Comparison of ENCODE assay signal across 1 cellular context in the genomic region with DNA sequence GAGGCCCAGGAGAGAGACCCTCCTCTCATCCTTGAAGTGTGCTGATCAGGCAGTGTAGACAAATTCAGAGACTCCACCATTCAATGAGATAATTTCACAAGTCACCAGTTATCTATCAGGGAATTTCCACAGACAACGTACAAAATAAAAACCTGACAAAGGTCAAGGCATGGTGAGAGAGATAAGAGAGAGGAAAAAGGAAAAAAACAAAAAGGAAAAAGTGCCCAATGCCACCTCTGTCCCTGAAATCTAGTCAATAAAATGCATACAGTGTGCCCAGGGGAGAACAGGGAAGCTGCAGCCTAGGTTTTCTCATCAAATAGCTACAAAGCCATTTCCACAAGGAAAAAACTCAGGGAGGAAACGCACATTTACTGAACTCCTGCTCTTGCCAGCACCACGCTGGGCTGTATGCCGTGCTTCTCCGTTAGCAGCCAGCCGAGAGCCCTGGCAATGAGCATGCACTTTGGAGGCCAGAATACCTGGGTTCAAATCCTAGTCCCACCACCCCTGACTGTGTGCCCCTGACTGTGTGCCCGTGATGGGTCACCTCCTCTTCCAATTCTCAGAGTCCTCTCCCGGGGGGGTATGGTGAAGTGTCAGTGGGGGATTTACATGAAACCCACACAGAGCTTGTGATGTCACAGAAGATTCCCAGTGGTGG.
TF ChIP-seq lines count a peak whose summit lies in the region.

No MANE protein-coding gene starts in this region.

TF ChIP-seq in K562, 482 proteins besides CTCF, POLR2A, EP300 and RAD21 (continued from another document and continues in another):
- TF ChIP-seq, protein P1, sequence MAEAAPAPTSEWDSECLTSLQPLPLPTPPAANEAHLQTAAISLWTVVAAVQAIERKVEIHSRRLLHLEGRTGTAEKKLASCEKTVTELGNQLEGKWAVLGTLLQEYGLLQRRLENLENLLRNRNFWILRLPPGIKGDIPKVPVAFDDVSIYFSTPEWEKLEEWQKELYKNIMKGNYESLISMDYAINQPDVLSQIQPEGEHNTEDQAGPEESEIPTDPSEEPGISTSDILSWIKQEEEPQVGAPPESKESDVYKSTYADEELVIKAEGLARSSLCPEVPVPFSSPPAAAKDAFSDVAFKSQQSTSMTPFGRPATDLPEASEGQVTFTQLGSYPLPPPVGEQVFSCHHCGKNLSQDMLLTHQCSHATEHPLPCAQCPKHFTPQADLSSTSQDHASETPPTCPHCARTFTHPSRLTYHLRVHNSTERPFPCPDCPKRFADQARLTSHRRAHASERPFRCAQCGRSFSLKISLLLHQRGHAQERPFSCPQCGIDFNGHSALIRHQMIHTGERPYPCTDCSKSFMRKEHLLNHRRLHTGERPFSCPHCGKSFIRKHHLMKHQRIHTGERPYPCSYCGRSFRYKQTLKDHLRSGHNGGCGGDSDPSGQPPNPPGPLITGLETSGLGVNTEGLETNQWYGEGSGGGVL (CRISPR knock-in tag; IDR thresholded peaks at IDR 0.05): no peak
- no peak for TF ChIP-seq CCAR2 (IDR thresholded peaks at IDR 0.05; ENCODE audit: low read depth, low read length)
- no peak for TF ChIP-seq HNRNPLL (IDR thresholded peaks at IDR 0.05; ENCODE audit: low read depth, low read length, poor library complexity, severe bottlenecking)
- no peak for TF ChIP-seq TEAD1 (CRISPR knock-in tag; IDR thresholded peaks at IDR 0.05)
- no peak for TF ChIP-seq TSC22D4 (tag; IDR thresholded peaks at IDR 0.05)
- TF ChIP-seq ZBTB8A (IDR thresholded peaks at IDR 0.05; ENCODE audit: partially characterized antibody): no peak
- no peak for TF ChIP-seq GTF2F1 (IDR thresholded peaks at IDR 0.05; ENCODE audit: low read depth, low read length)
- no peak for TF ChIP-seq MYC (IDR thresholded peaks at IDR 0.05; ENCODE audit: low read depth, low read length)
- TF ChIP-seq MYC (CRISPR knock-in tag; IDR thresholded peaks at IDR 0.05; ENCODE audit: borderline replicate concordance, low read depth): no peak
- TF ChIP-seq, protein P2, sequence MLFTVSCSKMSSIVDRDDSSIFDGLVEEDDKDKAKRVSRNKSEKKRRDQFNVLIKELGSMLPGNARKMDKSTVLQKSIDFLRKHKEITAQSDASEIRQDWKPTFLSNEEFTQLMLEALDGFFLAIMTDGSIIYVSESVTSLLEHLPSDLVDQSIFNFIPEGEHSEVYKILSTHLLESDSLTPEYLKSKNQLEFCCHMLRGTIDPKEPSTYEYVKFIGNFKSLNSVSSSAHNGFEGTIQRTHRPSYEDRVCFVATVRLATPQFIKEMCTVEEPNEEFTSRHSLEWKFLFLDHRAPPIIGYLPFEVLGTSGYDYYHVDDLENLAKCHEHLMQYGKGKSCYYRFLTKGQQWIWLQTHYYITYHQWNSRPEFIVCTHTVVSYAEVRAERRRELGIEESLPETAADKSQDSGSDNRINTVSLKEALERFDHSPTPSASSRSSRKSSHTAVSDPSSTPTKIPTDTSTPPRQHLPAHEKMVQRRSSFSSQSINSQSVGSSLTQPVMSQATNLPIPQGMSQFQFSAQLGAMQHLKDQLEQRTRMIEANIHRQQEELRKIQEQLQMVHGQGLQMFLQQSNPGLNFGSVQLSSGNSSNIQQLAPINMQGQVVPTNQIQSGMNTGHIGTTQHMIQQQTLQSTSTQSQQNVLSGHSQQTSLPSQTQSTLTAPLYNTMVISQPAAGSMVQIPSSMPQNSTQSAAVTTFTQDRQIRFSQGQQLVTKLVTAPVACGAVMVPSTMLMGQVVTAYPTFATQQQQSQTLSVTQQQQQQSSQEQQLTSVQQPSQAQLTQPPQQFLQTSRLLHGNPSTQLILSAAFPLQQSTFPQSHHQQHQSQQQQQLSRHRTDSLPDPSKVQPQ (CRISPR knock-in tag; IDR thresholded peaks at IDR 0.05; ENCODE audit: borderline replicate concordance): no peak
- no peak for TF ChIP-seq ZNF830 (CRISPR knock-in tag; IDR thresholded peaks at IDR 0.05)
- TF ChIP-seq PHF21A (IDR thresholded peaks at IDR 0.05; ENCODE audit: borderline replicate concordance, low read depth): no peak
- no peak for TF ChIP-seq HCFC1 (IDR thresholded peaks at IDR 0.05; ENCODE audit: low read depth, low read length)
- TF ChIP-seq ZNF212 (CRISPR knock-in tag; IDR thresholded peaks at IDR 0.05): no peak
- no peak for TF ChIP-seq MECOM (CRISPR knock-in tag; IDR thresholded peaks at IDR 0.05)
- TF ChIP-seq GATAD2B (IDR thresholded peaks at IDR 0.05; ENCODE audit: borderline replicate concordance): no peak
- TF ChIP-seq, protein P3, sequence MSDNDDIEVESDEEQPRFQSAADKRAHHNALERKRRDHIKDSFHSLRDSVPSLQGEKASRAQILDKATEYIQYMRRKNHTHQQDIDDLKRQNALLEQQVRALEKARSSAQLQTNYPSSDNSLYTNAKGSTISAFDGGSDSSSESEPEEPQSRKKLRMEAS (CRISPR knock-in tag; IDR thresholded peaks at IDR 0.05): no peak
- TF ChIP-seq CEBPG (CRISPR knock-in tag; IDR thresholded peaks at IDR 0.05): no peak
- TF ChIP-seq CEBPG (tag; conservative IDR thresholded peaks at IDR 0.05 in 1 of 2, IDR thresholded peaks at IDR 0.05 in 1 of 2): no peak
- TF ChIP-seq, protein P4, sequence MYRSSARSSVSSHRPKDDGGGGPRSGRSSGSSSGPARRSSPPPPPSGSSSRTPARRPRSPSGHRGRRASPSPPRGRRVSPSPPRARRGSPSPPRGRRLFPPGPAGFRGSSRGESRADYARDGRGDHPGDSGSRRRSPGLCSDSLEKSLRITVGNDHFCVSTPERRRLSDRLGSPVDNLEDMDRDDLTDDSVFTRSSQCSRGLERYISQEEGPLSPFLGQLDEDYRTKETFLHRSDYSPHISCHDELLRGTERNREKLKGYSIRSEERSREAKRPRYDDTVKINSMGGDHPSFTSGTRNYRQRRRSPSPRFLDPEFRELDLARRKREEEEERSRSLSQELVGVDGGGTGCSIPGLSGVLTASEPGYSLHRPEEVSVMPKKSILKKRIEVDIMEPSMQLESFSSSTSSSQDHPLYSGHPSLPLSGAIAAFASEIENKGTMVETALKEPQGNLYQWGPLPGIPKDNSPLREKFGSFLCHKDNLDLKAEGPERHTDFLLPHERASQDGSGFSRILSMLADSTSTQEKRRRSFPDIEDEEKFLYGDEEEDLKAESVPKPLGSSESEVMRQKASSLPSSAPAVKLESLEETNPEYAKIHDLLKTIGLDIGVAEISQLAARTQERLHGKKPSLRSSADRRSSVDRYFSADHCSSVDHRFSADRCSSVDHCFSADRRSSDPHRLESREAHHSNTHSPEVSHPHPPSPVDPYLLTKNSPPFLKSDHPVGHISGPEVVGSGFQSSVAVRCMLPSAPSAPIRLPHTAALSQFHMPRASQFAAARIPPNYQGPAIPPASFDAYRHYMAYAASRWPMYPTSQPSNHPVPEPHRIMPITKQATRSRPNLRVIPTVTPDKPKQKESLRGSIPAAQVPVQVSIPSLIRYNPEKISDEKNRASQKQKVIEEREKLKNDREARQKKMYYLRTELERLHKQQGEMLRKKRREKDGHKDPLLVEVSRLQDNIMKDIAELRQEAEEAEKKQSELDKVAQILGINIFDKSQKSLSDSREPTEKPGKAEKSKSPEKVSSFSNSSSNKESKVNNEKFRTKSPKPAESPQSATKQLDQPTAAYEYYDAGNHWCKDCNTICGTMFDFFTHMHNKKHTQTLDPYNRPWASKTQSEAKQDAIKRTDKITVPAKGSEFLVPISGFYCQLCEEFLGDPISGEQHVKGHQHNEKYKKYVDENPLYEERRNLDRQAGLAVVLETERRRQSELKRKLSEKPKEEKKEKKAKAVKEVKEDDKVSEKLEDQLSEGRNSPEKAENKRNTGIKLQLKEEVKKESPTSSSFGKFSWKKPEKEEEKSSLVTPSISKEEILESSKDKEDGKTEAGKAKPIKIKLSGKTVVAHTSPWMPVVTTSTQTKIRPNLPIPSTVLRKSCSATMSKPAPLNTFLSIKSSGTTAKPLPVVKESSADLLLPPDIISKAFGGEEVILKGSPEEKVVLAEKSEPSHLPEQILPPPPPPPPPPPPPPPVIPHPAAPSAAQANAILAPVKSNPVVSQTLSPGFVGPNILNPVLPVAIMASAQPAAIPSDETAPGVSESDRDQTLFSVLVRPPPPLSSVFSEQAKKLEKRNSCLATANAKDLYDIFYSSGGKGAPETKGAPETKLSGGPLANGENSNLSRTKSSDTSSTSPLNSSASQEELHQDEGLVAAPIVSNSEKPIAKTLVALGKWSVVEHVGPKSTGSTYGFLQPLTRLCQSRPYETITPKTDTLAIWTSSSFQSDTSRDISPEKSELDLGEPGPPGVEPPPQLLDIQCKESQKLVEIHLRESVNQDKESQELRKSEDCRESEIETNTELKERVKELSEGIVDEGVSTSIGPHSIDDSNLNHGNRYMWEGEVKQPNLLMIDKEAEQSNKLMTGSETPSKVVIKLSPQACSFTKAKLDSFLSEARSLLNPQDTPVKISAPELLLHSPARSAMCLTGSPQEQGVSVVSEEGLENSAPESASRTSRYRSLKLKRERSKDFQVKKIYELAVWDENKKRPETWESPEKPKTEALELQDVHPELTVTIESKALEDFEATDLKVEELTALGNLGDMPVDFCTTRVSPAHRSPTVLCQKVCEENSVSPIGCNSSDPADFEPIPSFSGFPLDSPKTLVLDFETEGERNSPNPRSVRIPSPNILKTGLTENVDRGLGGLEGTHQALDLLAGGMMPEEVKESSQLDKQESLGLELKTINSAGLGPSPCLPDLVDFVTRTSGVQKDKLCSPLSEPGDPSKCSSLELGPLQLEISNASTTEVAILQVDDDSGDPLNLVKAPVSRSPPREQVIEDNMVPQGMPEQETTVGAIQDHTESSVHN (IDR thresholded peaks at IDR 0.05; ENCODE audit: borderline replicate concordance in 1 of 2, low read depth in 1 of 2): no peak
- no peak for TF ChIP-seq ARNT (IDR thresholded peaks at IDR 0.05)
- TF ChIP-seq THRAP3 (IDR thresholded peaks at IDR 0.05; ENCODE audit: borderline replicate concordance): no peak
- TF ChIP-seq, protein P5, sequence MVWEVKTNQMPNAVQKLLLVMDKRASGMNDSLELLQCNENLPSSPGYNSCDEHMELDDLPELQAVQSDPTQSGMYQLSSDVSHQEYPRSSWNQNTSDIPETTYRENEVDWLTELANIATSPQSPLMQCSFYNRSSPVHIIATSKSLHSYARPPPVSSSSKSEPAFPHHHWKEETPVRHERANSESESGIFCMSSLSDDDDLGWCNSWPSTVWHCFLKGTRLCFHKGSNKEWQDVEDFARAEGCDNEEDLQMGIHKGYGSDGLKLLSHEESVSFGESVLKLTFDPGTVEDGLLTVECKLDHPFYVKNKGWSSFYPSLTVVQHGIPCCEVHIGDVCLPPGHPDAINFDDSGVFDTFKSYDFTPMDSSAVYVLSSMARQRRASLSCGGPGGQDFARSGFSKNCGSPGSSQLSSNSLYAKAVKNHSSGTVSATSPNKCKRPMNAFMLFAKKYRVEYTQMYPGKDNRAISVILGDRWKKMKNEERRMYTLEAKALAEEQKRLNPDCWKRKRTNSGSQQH (CRISPR knock-in tag; IDR thresholded peaks at IDR 0.05): no peak
- TF ChIP-seq CHD1 (IDR thresholded peaks at IDR 0.05; ENCODE audit: low read length): no peak
- no peak for TF ChIP-seq NR2C2 (CRISPR knock-in tag; IDR thresholded peaks at IDR 0.05)
- TF ChIP-seq NR2C2 (tag; IDR thresholded peaks at IDR 0.05): no peak
- TF ChIP-seq ZBED1 (IDR thresholded peaks at IDR 0.05): no peak
- TF ChIP-seq ILK (tag; IDR thresholded peaks at IDR 0.05; ENCODE audit: borderline replicate concordance, low read depth): no peak
- TF ChIP-seq, protein P6, sequence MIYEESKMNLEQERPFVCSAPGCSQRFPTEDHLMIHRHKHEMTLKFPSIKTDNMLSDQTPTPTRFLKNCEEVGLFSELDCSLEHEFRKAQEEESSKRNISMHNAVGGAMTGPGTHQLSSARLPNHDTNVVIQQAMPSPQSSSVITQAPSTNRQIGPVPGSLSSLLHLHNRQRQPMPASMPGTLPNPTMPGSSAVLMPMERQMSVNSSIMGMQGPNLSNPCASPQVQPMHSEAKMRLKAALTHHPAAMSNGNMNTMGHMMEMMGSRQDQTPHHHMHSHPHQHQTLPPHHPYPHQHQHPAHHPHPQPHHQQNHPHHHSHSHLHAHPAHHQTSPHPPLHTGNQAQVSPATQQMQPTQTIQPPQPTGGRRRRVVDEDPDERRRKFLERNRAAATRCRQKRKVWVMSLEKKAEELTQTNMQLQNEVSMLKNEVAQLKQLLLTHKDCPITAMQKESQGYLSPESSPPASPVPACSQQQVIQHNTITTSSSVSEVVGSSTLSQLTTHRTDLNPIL (CRISPR knock-in tag; IDR thresholded peaks at IDR 0.05): no peak
- peak; percentile 36; the same call in 1 of the 2 replicates for TF ChIP-seq GATA2 (CRISPR knock-in tag; IDR thresholded peaks at IDR 0.05)
- no peak for TF ChIP-seq ZNF584 (CRISPR knock-in tag; IDR thresholded peaks at IDR 0.05; ENCODE audit: low read depth)
- no peak for TF ChIP-seq MYBL2 (IDR thresholded peaks at IDR 0.05; ENCODE audit: low read depth)
- TF ChIP-seq MYBL2 (CRISPR knock-in tag; IDR thresholded peaks at IDR 0.05; ENCODE audit: borderline replicate concordance): no peak
- no peak for TF ChIP-seq CHCHD3 (CRISPR knock-in tag; IDR thresholded peaks at IDR 0.05)
- no peak for TF ChIP-seq ATF1 (CRISPR knock-in tag; IDR thresholded peaks at IDR 0.05)
- 0 out of 2 replicates have a peak, but pooled peaks have one; percentile 10 for TF ChIP-seq ATF1 (tag; IDR thresholded peaks at IDR 0.05)
- no peak for TF ChIP-seq SNRNP70 (optimal IDR thresholded peaks at IDR 0.05; ENCODE audit: low read depth, low read length)
- TF ChIP-seq ZNF175 (CRISPR knock-in tag; IDR thresholded peaks at IDR 0.05; ENCODE audit: low read depth): no peak
- TF ChIP-seq ZNF589 (CRISPR knock-in tag; IDR thresholded peaks at IDR 0.05; ENCODE audit: low read depth): no peak
- TF ChIP-seq ZNF695 (CRISPR knock-in tag; IDR thresholded peaks at IDR 0.05): no peak
- no peak for TF ChIP-seq FUS (optimal IDR thresholded peaks at IDR 0.05; ENCODE audit: low read depth, low read length)
- no peak for TF ChIP-seq PRPF4 (IDR thresholded peaks at IDR 0.05; ENCODE audit: insufficient read depth, low read depth, low read length, poor library complexity, severe bottlenecking)
- TF ChIP-seq NCOR1 (IDR thresholded peaks at IDR 0.05): peak; percentile 82
- TF ChIP-seq, protein P7, sequence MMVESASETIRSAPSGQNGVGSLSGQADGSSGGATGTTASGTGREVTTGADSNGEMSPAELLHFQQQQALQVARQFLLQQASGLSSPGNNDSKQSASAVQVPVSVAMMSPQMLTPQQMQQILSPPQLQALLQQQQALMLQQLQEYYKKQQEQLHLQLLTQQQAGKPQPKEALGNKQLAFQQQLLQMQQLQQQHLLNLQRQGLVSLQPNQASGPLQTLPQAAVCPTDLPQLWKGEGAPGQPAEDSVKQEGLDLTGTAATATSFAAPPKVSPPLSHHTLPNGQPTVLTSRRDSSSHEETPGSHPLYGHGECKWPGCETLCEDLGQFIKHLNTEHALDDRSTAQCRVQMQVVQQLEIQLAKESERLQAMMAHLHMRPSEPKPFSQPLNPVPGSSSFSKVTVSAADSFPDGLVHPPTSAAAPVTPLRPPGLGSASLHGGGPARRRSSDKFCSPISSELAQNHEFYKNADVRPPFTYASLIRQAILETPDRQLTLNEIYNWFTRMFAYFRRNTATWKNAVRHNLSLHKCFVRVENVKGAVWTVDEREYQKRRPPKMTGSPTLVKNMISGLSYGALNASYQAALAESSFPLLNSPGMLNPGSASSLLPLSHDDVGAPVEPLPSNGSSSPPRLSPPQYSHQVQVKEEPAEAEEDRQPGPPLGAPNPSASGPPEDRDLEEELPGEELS (CRISPR knock-in tag; IDR thresholded peaks at IDR 0.05; ENCODE audit: borderline replicate concordance): no peak
- no peak for TF ChIP-seq NUFIP1 (IDR thresholded peaks at IDR 0.05; ENCODE audit: partially characterized antibody)
- no peak for TF ChIP-seq ZNF668 (CRISPR knock-in tag; IDR thresholded peaks at IDR 0.05)
- no peak for TF ChIP-seq MTF1 (CRISPR knock-in tag; IDR thresholded peaks at IDR 0.05; ENCODE audit: borderline replicate concordance)
